In the genomic region with DNA sequence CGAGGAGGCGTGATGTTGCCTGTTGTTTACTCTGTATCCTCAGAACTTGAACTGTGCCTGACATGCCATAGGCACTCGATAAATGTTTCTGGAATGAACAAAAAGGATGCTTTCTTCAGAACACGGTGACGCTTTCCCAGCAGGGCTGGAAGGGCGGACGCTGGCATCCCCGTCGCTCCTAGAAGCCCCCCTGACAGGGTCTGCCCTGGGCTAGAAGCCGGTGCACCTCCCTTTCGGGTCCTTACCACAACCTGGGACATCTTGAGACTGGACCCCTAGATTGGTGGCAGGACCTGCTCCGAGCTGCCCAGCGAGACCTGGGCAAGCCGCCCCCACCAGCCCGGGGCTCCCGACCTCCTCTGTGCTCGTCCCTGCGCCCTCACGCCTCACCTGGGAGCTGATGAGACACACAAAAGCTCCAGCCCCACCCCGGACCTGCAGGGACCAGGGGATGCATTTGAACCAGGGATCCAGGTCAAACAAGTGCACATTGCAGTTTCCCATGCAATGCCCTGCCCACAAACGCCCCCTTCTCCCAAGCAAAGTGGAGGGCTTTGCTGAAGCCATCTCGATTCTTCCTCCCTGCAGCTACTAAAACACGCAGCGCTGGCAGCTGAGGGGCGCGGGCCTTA, we compare ENCODE assay signal across 1 cellular context.
TF ChIP-seq lines count a peak whose summit lies in the region.

No MANE protein-coding gene starts in this region.

TF ChIP-seq in SK-N-SH treated with all-trans-retinoic acid at 6 μM for 48 hours, 23 proteins besides CTCF, POLR2A, EP300 and RAD21 (continued from another document):
- TF ChIP-seq, protein P1, sequence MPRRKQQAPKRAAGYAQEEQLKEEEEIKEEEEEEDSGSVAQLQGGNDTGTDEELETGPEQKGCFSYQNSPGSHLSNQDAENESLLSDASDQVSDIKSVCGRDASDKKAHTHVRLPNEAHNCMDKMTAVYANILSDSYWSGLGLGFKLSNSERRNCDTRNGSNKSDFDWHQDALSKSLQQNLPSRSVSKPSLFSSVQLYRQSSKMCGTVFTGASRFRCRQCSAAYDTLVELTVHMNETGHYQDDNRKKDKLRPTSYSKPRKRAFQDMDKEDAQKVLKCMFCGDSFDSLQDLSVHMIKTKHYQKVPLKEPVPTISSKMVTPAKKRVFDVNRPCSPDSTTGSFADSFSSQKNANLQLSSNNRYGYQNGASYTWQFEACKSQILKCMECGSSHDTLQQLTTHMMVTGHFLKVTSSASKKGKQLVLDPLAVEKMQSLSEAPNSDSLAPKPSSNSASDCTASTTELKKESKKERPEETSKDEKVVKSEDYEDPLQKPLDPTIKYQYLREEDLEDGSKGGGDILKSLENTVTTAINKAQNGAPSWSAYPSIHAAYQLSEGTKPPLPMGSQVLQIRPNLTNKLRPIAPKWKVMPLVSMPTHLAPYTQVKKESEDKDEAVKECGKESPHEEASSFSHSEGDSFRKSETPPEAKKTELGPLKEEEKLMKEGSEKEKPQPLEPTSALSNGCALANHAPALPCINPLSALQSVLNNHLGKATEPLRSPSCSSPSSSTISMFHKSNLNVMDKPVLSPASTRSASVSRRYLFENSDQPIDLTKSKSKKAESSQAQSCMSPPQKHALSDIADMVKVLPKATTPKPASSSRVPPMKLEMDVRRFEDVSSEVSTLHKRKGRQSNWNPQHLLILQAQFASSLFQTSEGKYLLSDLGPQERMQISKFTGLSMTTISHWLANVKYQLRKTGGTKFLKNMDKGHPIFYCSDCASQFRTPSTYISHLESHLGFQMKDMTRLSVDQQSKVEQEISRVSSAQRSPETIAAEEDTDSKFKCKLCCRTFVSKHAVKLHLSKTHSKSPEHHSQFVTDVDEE (CRISPR knock-in tag; IDR thresholded peaks at IDR 0.05), result no peak
- TF ChIP-seq ZNF70 (CRISPR knock-in tag; IDR thresholded peaks at IDR 0.05) (no peak), ISL1 (CRISPR knock-in tag; IDR thresholded peaks at IDR 0.05) (no peak), ZFP3 (CRISPR knock-in tag; IDR thresholded peaks at IDR 0.05) (no peak), TOX (CRISPR knock-in tag; IDR thresholded peaks at IDR 0.05; ENCODE audit: borderline replicate concordance) (no peak), OSR1 (CRISPR knock-in tag; IDR thresholded peaks at IDR 0.05) (no peak), ZNF8 (CRISPR knock-in tag; IDR thresholded peaks at IDR 0.05) (no peak)
TF ChIP-seq in SK-N-SH treated with all-trans-retinoic acid at 6 μM for 48 hours: peak in this region for 0.
